1 cellular context compared by ENCODE assay signal in genomic region chr14:64541261-64541970, GRCh38.
TF ChIP-seq lines count a peak whose summit lies in the region.

No MANE protein-coding gene starts in this region.

TF ChIP-seq in endothelial cell of umbilical vein, 7 proteins besides CTCF, POLR2A, EP300 and RAD21:
- TF ChIP-seq FOS (IDR thresholded peaks at IDR 0.05; ENCODE audit: borderline replicate concordance, insufficient read depth, low read length): no peak
- TF ChIP-seq EZH2 (IDR thresholded peaks at IDR 0.05; ENCODE audit: borderline replicate concordance, low read depth, low read length, severe bottlenecking): no peak
- TF ChIP-seq MYC (IDR thresholded peaks at IDR 0.05; ENCODE audit: low read depth, low read length): no peak
- TF ChIP-seq GATA2 (IDR thresholded peaks at IDR 0.05; ENCODE audit: insufficient read depth, insufficient read length, low read depth, low read length): no peak
- TF ChIP-seq POLR2AphosphoS5 (IDR thresholded peaks at IDR 0.05; ENCODE audit: insufficient read depth, low read depth, low read length): no peak
- TF ChIP-seq JUN (IDR thresholded peaks at IDR 0.05; ENCODE audit: borderline replicate concordance, insufficient read depth, insufficient read length, low read depth): no peak
- TF ChIP-seq MAX (IDR thresholded peaks at IDR 0.05; ENCODE audit: insufficient read depth, insufficient read length): no peak
TF ChIP-seq in endothelial cell of umbilical vein: peak in this region for 0.
